In genomic region chrX:134174273-134174660, GRCh38 we compare ENCODE assay signal across 1 cellular context.
TF ChIP-seq lines count a peak whose summit lies in the region.

No MANE protein-coding gene starts in this region.

TF ChIP-seq in WTC11, 78 proteins besides CTCF, POLR2A, EP300 and RAD21 (continued from another document):
- no peak for TF ChIP-seq PRDM15 (CRISPR knock-in tag; IDR thresholded peaks at IDR 0.05)
